8 cellular contexts compared by ENCODE assay signal in genomic region chr9:136806631-136807201, GRCh38. TPM values are rescaled to one million over a fixed set of nuclear protein-coding genes. Genes with fewer than 3 reads are reported as not detected.
DNase-seq lines count a peak whose midpoint lies in the region; ATAC-seq and TF ChIP-seq lines count a peak whose summit lies in the region.

No MANE protein-coding gene starts in this region.

- DNase-seq in AG09309 (ENCODE audit: low read depth) (no peak), LNCaP clone FGC (ENCODE audit: low read depth) (no peak), natural killer cell (no peak), middle frontal gyrus (ENCODE audit: extremely low spot score, low spot score) (no peak), NCI-H1105 (lab: John Stamatoyannopoulos, UW) (no peak)

- H3K9ac ChIP-seq in duodenal mucosa (ENCODE audit: low read depth in 1 of 2, low read length in 2 of 2), result peak overlapping the region; percentile 65 to 82

- H3K27ac ChIP-seq in duodenal mucosa (ENCODE audit: low read depth, low read length), result peak overlapping the region; percentile 89

- no peak for ATAC-seq in natural killer cell
- no peak for ATAC-seq in HG02571 (IDR thresholded peaks at IDR 0.05; ENCODE audit: unreplicated experiment)
- ATAC-seq in HG03095 (IDR thresholded peaks at IDR 0.05; ENCODE audit: unreplicated experiment), result no peak

- no peaks in the 10 kb centered on the region for H3K36me3 Mint-ChIP-seq in natural killer cell

- H3K9me3 ChIP-seq in duodenal mucosa (ENCODE audit: control insufficient read depth in 1 of 2, low read length in 2 of 2), result no peaks in the 10 kb centered on the region

- TF ChIP-seq CTCF in AG09309 (IDR thresholded peaks at IDR 0.05; ENCODE audit: control insufficient read depth, insufficient read depth, low read depth, low read length, missing control alignments) (no peak), LNCaP clone FGC (IDR thresholded peaks at IDR 0.05; ENCODE audit: control insufficient read depth, extremely low read depth, insufficient read depth) (no peak), natural killer cell (IDR thresholded peaks at IDR 0.05) (no peak)

- H3K27me3 ChIP-seq in duodenal mucosa (ENCODE audit: control insufficient read depth in 1 of 2, insufficient read depth in 2 of 2, low read length in 2 of 2), result no peaks in the 10 kb centered on the region

- peaks cover 0 to 5% of the 10 kb centered on the region in 2 donors for H3K27me3 Mint-ChIP-seq in natural killer cell (ENCODE audit: low read depth in 2 of 2)

- intact Hi-C loops in natural killer cell (cut with micrococcal nuclease), result loop anchor here (5.0 kb wide), 1 partner anchor 36 kb away; the partner anchor contains the start of gene AJM1

- H3K27ac Mint-ChIP-seq in natural killer cell, result peak overlapping the region; percentile 83 to 92

- peak overlapping the region; percentile 89 for H3K4me3 ChIP-seq in AG09309 (ENCODE audit: control insufficient read depth, low read depth, low read length)
- H3K4me3 ChIP-seq in LNCaP clone FGC (ENCODE audit: low read depth, low read length), result peak overlapping the region; percentile 81
- H3K4me3 ChIP-seq in duodenal mucosa (ENCODE audit: low read depth in 1 of 2, low read length in 2 of 2), result peak overlapping the region; percentile 70 to 80

- peaks cover 23 to 32% of the 10 kb centered on the region in 2 donors for H3K4me1 Mint-ChIP-seq in natural killer cell

- H3K4me1 ChIP-seq in duodenal mucosa (ENCODE audit: control insufficient read depth in 1 of 2, insufficient read depth in 2 of 2, low read length in 2 of 2), result peaks cover 16 to 29% of the 10 kb centered on the region in 2 donors

- H3K9me3 Mint-ChIP-seq in natural killer cell, result no peaks in the 10 kb centered on the region

- peak overlapping the region; percentile 89 for H3K4me3 Mint-ChIP-seq in natural killer cell

- peaks cover 0 to 8% of the 10 kb centered on the region in 2 donors for H3K36me3 ChIP-seq in duodenal mucosa (ENCODE audit: control insufficient read depth in 1 of 2, insufficient read depth in 2 of 2, low read length in 2 of 2)

RNA-seq across cellular contexts. Expression of gene RABL6, which starts 1.0 kb away (rescaled TPM):
- 10 to 100 TPM; 72.7 to 82.5 (median 75.9) TPM for total RNA-seq in natural killer cell

RNA-seq across cellular contexts. Expression of gene CCDC183, which starts 10.6 kb away (rescaled TPM):
- under 1 TPM; 0.56 to 0.75 (median 0.65) TPM for total RNA-seq in natural killer cell

RNA-seq across cellular contexts. Expression of gene TMEM141, which starts 15.6 kb away (rescaled TPM):
- total RNA-seq in natural killer cell, result 10 to 100 TPM; 22.4 to 26.9 (median 26.6) TPM

RNA-seq across cellular contexts. Expression of gene AJM1, which starts 35.6 kb away (rescaled TPM):
- total RNA-seq in natural killer cell, result 10 to 100 TPM; 26.6 to 35.6 (median 31.5) TPM

RNA-seq across cellular contexts. Expression of gene LCN15, which starts 42.4 kb away (rescaled TPM):
- not detected for total RNA-seq in natural killer cell
